1 cellular context compared by ENCODE assay signal in genomic region chr22:37254867-37255233, GRCh38.
TF ChIP-seq lines count a peak whose summit lies in the region.

No MANE protein-coding gene starts in this region.

TF ChIP-seq in HCT116, 20 proteins besides CTCF, POLR2A, EP300 and RAD21:
- TF ChIP-seq SIN3A (IDR thresholded peaks at IDR 0.05; ENCODE audit: low read depth) (no peak), YY1 (IDR thresholded peaks at IDR 0.05; ENCODE audit: extremely low read depth, insufficient replicate concordance, low read depth, low read length) (no peak), CBX3 (IDR thresholded peaks at IDR 0.05; ENCODE audit: low read depth) (no peak), EZH2phosphoT487 (IDR thresholded peaks at IDR 0.05; ENCODE audit: borderline replicate concordance) (no peak), ELF1 (IDR thresholded peaks at IDR 0.05; ENCODE audit: borderline replicate concordance, low read depth) (no peak), EGR1 (IDR thresholded peaks at IDR 0.05; ENCODE audit: low read depth) (no peak), REST (IDR thresholded peaks at IDR 0.05; ENCODE audit: low read depth) (no peak), TCF7L2 (IDR thresholded peaks at IDR 0.05; ENCODE audit: borderline replicate concordance, extremely low read depth, insufficient read depth, insufficient read length) (no peak), ZBTB33 (IDR thresholded peaks at IDR 0.05; ENCODE audit: extremely low read depth, insufficient replicate concordance, low read length) (no peak), CEBPB (IDR thresholded peaks at IDR 0.05; ENCODE audit: low read depth) (no peak), ZNF274 (IDR thresholded peaks at IDR 0.05; ENCODE audit: low read depth, low read length) (no peak)
- TF ChIP-seq, protein P1, sequence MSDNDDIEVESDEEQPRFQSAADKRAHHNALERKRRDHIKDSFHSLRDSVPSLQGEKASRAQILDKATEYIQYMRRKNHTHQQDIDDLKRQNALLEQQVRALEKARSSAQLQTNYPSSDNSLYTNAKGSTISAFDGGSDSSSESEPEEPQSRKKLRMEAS (IDR thresholded peaks at IDR 0.05), result no peak
